In genomic region chr16:79439866-79440265, GRCh38 we compare ENCODE assay signal across 18 cellular contexts.
"Had no signal": no experiment of that assay in that cellular context is flagged by ENCODE, and none has a peak within 500 bp of the region (broad histone marks: within the 10 kb centered on the region; RNA-seq: fewer than 3 reads in every experiment).

No MANE protein-coding gene starts in this region.

- H3K9me3 Mint-ChIP-seq: activated B cell treated with CpG ODN at 0.5 μM for 24 hours; activated CD4-positive, alpha-beta memory T cell treated with anti-CD3 and anti-CD28 coated beads for 36 hours; nephron had no signal

- ATAC-seq: activated CD8-positive, alpha-beta memory T cell treated with anti-CD3 and anti-CD28 coated beads, Interleukin-2, amount 10 ng/mL, durations not matched to agents 7 days and 5 days; foreskin keratinocyte; psoas muscle had no signal

- H3K27me3 ChIP-seq: cardiac muscle cell, dorsolateral prefrontal cortex, foreskin keratinocyte, right lobe of liver, stomach, upper lobe of left lung had no signal

- H3K4me1 Mint-ChIP-seq: activated B cell treated with CpG ODN at 0.5 μM for 24 hours; activated CD8-positive, alpha-beta memory T cell treated with anti-CD3 and anti-CD28 coated beads, Interleukin-2, amount 10 ng/mL, durations not matched to agents 7 days and 5 days had no signal

- DNase-seq: activated B cell treated with CpG ODN at 0.5 μM for 24 hours; activated CD4-positive, alpha-beta memory T cell treated with anti-CD3 and anti-CD28 coated beads for 36 hours; activated CD4-positive, alpha-beta T cell treated with anti-CD3 and anti-CD28 coated beads for 4 hours; activated CD8-positive, alpha-beta memory T cell treated with anti-CD3 and anti-CD28 coated beads, Interleukin-2, amount 10 ng/mL, durations not matched to agents 7 days and 5 days; dorsolateral prefrontal cortex; foreskin keratinocyte; nucleus accumbens; psoas muscle; right lobe of liver; stimulated activated CD4-positive, alpha-beta T cell treated with anti-CD3 and anti-CD28 coated beads, Interleukin-4, amount 100 ng/mL, for 1 hour; stomach; SW 1271; upper lobe of left lung had no signal

- H3K27ac Mint-ChIP-seq: activated B cell treated with CpG ODN at 0.5 μM for 24 hours; activated CD4-positive, alpha-beta memory T cell treated with anti-CD3 and anti-CD28 coated beads for 36 hours; activated CD8-positive, alpha-beta memory T cell treated with anti-CD3 and anti-CD28 coated beads, Interleukin-2, amount 10 ng/mL, durations not matched to agents 7 days and 5 days; activated naive CD8-positive, alpha-beta T cell had no signal

- H3K9me3 ChIP-seq: psoas muscle, right lobe of liver, stomach, upper lobe of left lung had no signal

- H3K4me3 Mint-ChIP-seq: activated B cell treated with CpG ODN at 0.5 μM for 24 hours; activated CD4-positive, alpha-beta memory T cell treated with anti-CD3 and anti-CD28 coated beads for 36 hours; activated CD8-positive, alpha-beta memory T cell treated with anti-CD3 and anti-CD28 coated beads, Interleukin-2, amount 10 ng/mL, durations not matched to agents 7 days and 5 days; activated naive CD8-positive, alpha-beta T cell; nephron had no signal

- H3K36me3 ChIP-seq: cardiac muscle cell, right lobe of liver, stomach, upper lobe of left lung had no signal

- H3K4me1 ChIP-seq: foreskin keratinocyte, right lobe of liver had no signal

- H3K4me3 ChIP-seq: cardiac muscle cell, dorsolateral prefrontal cortex, psoas muscle, right lobe of liver, smooth muscle cell, stomach, upper lobe of left lung had no signal

- H3K36me3 Mint-ChIP-seq: activated CD4-positive, alpha-beta memory T cell treated with anti-CD3 and anti-CD28 coated beads for 36 hours; activated CD8-positive, alpha-beta memory T cell treated with anti-CD3 and anti-CD28 coated beads, Interleukin-2, amount 10 ng/mL, durations not matched to agents 7 days and 5 days; activated naive CD8-positive, alpha-beta T cell had no signal

- H3K4me2 ChIP-seq: smooth muscle cell had no signal

- H3K27ac ChIP-seq: cardiac muscle cell, dorsolateral prefrontal cortex, epithelial cell of prostate, foreskin keratinocyte, psoas muscle, right lobe of liver, stomach, upper lobe of left lung had no signal

- H3K27me3 Mint-ChIP-seq: activated CD4-positive, alpha-beta memory T cell treated with anti-CD3 and anti-CD28 coated beads for 36 hours; activated CD8-positive, alpha-beta memory T cell treated with anti-CD3 and anti-CD28 coated beads, Interleukin-2, amount 10 ng/mL, durations not matched to agents 7 days and 5 days had no signal
